In the genomic region with DNA sequence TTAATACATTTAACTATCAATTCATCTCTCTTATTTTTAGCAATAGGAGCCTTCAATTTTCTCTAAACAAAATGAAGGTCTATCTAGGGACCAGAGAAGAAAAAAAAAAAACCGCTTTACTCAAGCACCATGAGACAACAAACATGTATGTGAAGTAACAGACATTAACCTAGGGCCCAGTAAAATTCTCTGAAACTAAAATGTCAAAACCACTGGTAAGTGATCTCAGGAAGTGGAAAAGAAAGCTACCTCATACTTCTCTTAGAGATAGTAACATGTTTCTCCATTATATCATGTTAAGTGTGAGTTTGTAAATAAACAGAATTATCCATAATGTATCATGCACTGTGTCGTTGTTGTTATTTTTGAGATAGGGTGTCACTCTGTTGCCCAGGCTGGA, we compare ENCODE assay signal across 18 cellular contexts. TPM values are rescaled to one million over a fixed set of nuclear protein-coding genes. Genes with fewer than 3 reads are reported as not detected.
DNase-seq lines count a peak whose midpoint lies in the region; ATAC-seq, FAIRE-seq and TF ChIP-seq lines count a peak whose summit lies in the region.
"Had no signal": no experiment of that assay in that cellular context is flagged by ENCODE, and none has a peak within 500 bp of the region (broad histone marks: within the 10 kb centered on the region; RNA-seq: fewer than 3 reads in every experiment).

No MANE protein-coding gene starts in this region.

- FAIRE-seq in GM19239 (lab: Jason Lieb, UNC), result peak; percentile 53
- FAIRE-seq: GM12891, GM18507, H54 had no signal

- no peak overlapping the region for H3K4me3 ChIP-seq in Jurkat, Clone E6-1 (ENCODE audit: low read length)
- H3K4me3 ChIP-seq: HAP-1 had no signal

- ATAC-seq in HG03135 (IDR thresholded peaks at IDR 0.05; ENCODE audit: unreplicated experiment), result peak; percentile 60

- POLR2A ChIA-PET in HEK293T (lab: Yijun Ruan, JAX), result no interaction called here

- CTCF ChIA-PET in HEK293T (lab: Yijun Ruan, JAX), result no interaction called here

- DNase-seq in GM19239 (ENCODE audit: insufficient read length, low spot score) (no peak), NAMALWA (ENCODE audit: low spot score) (no peak), Kasumi-1 (lab: John Stamatoyannopoulos, UW) (no peak), HEK293T (ENCODE audit: extremely low spot score) (no peak)
- DNase-seq in Jurkat, Clone E6-1 (ENCODE audit: low read depth, low spot score), result peak; percentile 8
- DNase-seq: C1 segment of cervical spinal cord; Calu3; CD4-positive, alpha-beta memory T cell; COR-L47; DMS53; DMS79 treated with DMSO at 0.1 percent for 48 hours; GF-D8; GOT3 had no signal

TF ChIP-seq in HEK293T, 16 proteins besides CTCF, POLR2A, EP300 and RAD21:
- TF ChIP-seq CTBP1 (IDR thresholded peaks at IDR 0.05; ENCODE audit: borderline replicate concordance) (no peak), ELF4 (IDR thresholded peaks at IDR 0.05) (no peak), ARNT (IDR thresholded peaks at IDR 0.05) (no peak), TARDBP (IDR thresholded peaks at IDR 0.05) (no peak)

RNA-seq across cellular contexts. Expression of a gene that starts 35.4 kb away (rescaled TPM):
- polyA plus RNA-seq in Jurkat, Clone E6-1 (2012; ENCODE audit: insufficient read depth, insufficient read length), result 19.0 TPM
